ENCODE assay signal across 8 cellular contexts in genomic region chr6:36853325-36853724, GRCh38. TPM values are rescaled to one million over a fixed set of nuclear protein-coding genes. Genes with fewer than 3 reads are reported as not detected.
A peak's percentile ranks its signal among the peaks of the same experiment; 100 is the strongest.
DNase-seq lines count a peak whose midpoint lies in the region; ATAC-seq and TF ChIP-seq lines count a peak whose summit lies in the region.

No MANE protein-coding gene starts in this region.

- no peak for TF ChIP-seq CTCF in colonic mucosa (IDR thresholded peaks at IDR 0.05)

- H3K9ac ChIP-seq in colonic mucosa (ENCODE audit: low read depth in 2 of 2, low read length in 2 of 2), result no peak overlapping the region

- intact Hi-C loops in colonic mucosa (cut with DNase I), result no loop called here

- no peaks in the 10 kb centered on the region for H3K4me1 ChIP-seq in colonic mucosa

- H3K27me3 ChIP-seq in colonic mucosa, result no peaks in the 10 kb centered on the region

- H3K36me3 ChIP-seq in colonic mucosa, result no peaks in the 10 kb centered on the region

- H3K9me3 ChIP-seq in colonic mucosa, result no peaks in the 10 kb centered on the region

- no peak overlapping the region for H3K4me3 ChIP-seq in colonic mucosa

- ATAC-seq in HG02623 (IDR thresholded peaks at IDR 0.05; ENCODE audit: unreplicated experiment), result no peak

- DNase-seq in AG20443 (ENCODE audit: low spot score) (peak; percentile 72), MV-4-11 (lab: John Stamatoyannopoulos, UW) (peak; percentile 100), dermis blood vessel endothelial cell (peak; percentile 75), midbrain (lab: John Stamatoyannopoulos, UW) (peak; percentile 8), colonic mucosa (no peak), NCI-H1105 treated with DMSO at 0.1 percent for 48 hours (lab: John Stamatoyannopoulos, UW) (no peak)
- no peak for DNase-seq in activated CD4-positive, alpha-beta T cell treated with anti-CD3 and anti-CD28 coated beads, Interleukin-2, amount 50 U/mL, for 48 hours

- H3K27ac ChIP-seq in colonic mucosa, result no peak overlapping the region

RNA-seq across cellular contexts. Expression of gene CPNE5, which starts 14.1 kb away (rescaled TPM):
- total RNA-seq in dermis blood vessel endothelial cell, result 12.9 and 14.0 TPM in 2 replicates
- total RNA-seq in colonic mucosa, result 1 to 10 TPM; 4.6 to 8.0 TPM

RNA-seq across cellular contexts. Expression of gene PPIL1, which starts 21.3 kb away (rescaled TPM):
- 21.3 and 26.9 TPM in 2 replicates for total RNA-seq in dermis blood vessel endothelial cell
- 10 to 100 TPM in 1 of 2 donors, 1 to 10 TPM in 1; 9.9 to 23.6 TPM for total RNA-seq in colonic mucosa

RNA-seq across cellular contexts. Expression of gene C6orf89, which starts 32.4 kb away (rescaled TPM):
- total RNA-seq in dermis blood vessel endothelial cell (27.7 and 35.8 TPM in 2 replicates), colonic mucosa (10 to 100 TPM; 46.3 to 49.5 TPM)

Comparison
In these comparisons a context has a peak if more than half of its experiments do, and no peak if none do; other contexts are left out.
1. DNase-seq: peak in AG20443 (single experiment), MV-4-11 (single experiment), dermis blood vessel endothelial cell (single experiment) and midbrain (single experiment); none in colonic mucosa (single experiment), NCI-H1105 treated with DMSO at 0.1 percent for 48 hours (single experiment) and activated CD4-positive, alpha-beta T cell treated with anti-CD3 and anti-CD28 coated beads, Interleukin-2, amount 50 U/mL, for 48 hours (0 of 2).